In genomic region chr5:36644727-36645126, GRCh38 we compare ENCODE assay signal across 14 cellular contexts. TPM values are rescaled to one million over a fixed set of nuclear protein-coding genes. Genes with fewer than 3 reads are reported as not detected.
"Had no signal": no experiment of that assay in that cellular context is flagged by ENCODE, and none has a peak within 500 bp of the region (broad histone marks: within the 10 kb centered on the region; RNA-seq: fewer than 3 reads in every experiment).

No MANE protein-coding gene starts in this region.

- H3K9me3 ChIP-seq: ovary, testis had no signal

- H3K4me1 ChIP-seq: testis had no signal

- DNase-seq: activated CD4-positive, alpha-beta T cell treated with anti-CD3 and anti-CD28 coated beads, Interleukin-2, amount 50 U/mL, for 4 hours; activated gamma-delta T cell; activated naive CD8-positive, alpha-beta T cell treated with anti-CD3 and anti-CD28 coated beads, Interleukin-2, amount 10 ng/mL, durations not matched to agents 7 days and 5 days; activated T-cell treated with anti-CD3 and anti-CD28 coated beads, Interleukin-2, amount 50 U/mL, for 4 hours; aorta; effector CD8-positive, alpha-beta T cell; ovary; stimulated activated CD4-positive, alpha-beta T cell treated with anti-CD3 and anti-CD28 coated beads, Interleukin-4, amount 100 ng/mL, for 4 hours; stimulated activated naive CD8-positive, alpha-beta T cell treated with anti-CD3 and anti-CD28 coated beads, Interleukin-15, amount 100 ng/mL, for 72 hours; testis had no signal

- H3K27ac ChIP-seq: coronary artery, epithelial cell of prostate, ovary, testis had no signal

- H3K27me3 ChIP-seq: ovary, testis had no signal

- H3K4me3 ChIP-seq: coronary artery, ovary, testis had no signal

- ATAC-seq: activated T-cell treated with anti-CD3 and anti-CD28 coated beads, Interleukin-2, amount 50 U/mL, for 4 hours; left lobe of liver; stimulated activated naive CD8-positive, alpha-beta T cell treated with anti-CD3 and anti-CD28 coated beads, Interleukin-15, amount 100 ng/mL, for 72 hours had no signal

- H3K36me3 ChIP-seq: ovary had no signal

RNA-seq across cellular contexts. Expression of gene SLC1A3, which starts 38.3 kb away (rescaled TPM):
- total RNA-seq: glomerular endothelial cell had no signal
